In genomic region chr15:48925714-48926223, GRCh38 we compare ENCODE assay signal across 8 cellular contexts. TPM values are rescaled to one million over a fixed set of nuclear protein-coding genes. Genes with fewer than 3 reads are reported as not detected.
DNase-seq lines count a peak whose midpoint lies in the region; TF ChIP-seq lines count a peak whose summit lies in the region.

No MANE protein-coding gene starts in this region.

- H3K4me3 ChIP-seq in fibroblast of villous mesenchyme (ENCODE audit: low read depth, low read length): no peak overlapping the region

- in situ Hi-C loops in ACHN (cut with HindIII; ENCODE audit: low pct_ligation_motif_present, low pct_unique_long_range_greater_than_20kb, low sequenced_read_pairs): no loop called here

- no peak for TF ChIP-seq CTCF in fibroblast of villous mesenchyme (IDR thresholded peaks at IDR 0.05; ENCODE audit: insufficient read depth, low read depth, low read length)

- DNase-seq in ACHN (peak; percentile 75), HCEC 1CT (peak; percentile 96), T1000 (lab: John Stamatoyannopoulos, UW) (peak; percentile 41), fibroblast of villous mesenchyme (ENCODE audit: low read depth) (peak; percentile 84), NCI-H524 (lab: John Stamatoyannopoulos, UW) (no peak), middle frontal gyrus (ENCODE audit: extremely low spot score, low spot score) (no peak), retina (no peak)
- no peak for DNase-seq in stimulated activated CD4-positive, alpha-beta T cell treated with anti-CD3 and anti-CD28 coated beads, Interleukin-2, amount 100 ng/mL, for 24 hours

RNA-seq across cellular contexts. Expression of gene SHC4, which starts 38.0 kb away (rescaled TPM):
- 2.3 and 3.5 TPM in 2 replicates for total RNA-seq in fibroblast of villous mesenchyme

RNA-seq across cellular contexts. Expression of gene EID1, which starts 47.8 kb away (rescaled TPM):
- total RNA-seq in fibroblast of villous mesenchyme: 191 and 224 TPM in 2 replicates

Comparison
In these comparisons a context has a peak if more than half of its experiments do, and no peak if none do; other contexts are left out.
1. DNase-seq: peak in ACHN (single experiment), HCEC 1CT (single experiment), T1000 (single experiment) and fibroblast of villous mesenchyme (single experiment); none in NCI-H524 (0 of 2), middle frontal gyrus (single experiment), retina (single experiment) and stimulated activated CD4-positive, alpha-beta T cell treated with anti-CD3 and anti-CD28 coated beads, Interleukin-2, amount 100 ng/mL, for 24 hours (0 of 2).